In the genomic region with DNA sequence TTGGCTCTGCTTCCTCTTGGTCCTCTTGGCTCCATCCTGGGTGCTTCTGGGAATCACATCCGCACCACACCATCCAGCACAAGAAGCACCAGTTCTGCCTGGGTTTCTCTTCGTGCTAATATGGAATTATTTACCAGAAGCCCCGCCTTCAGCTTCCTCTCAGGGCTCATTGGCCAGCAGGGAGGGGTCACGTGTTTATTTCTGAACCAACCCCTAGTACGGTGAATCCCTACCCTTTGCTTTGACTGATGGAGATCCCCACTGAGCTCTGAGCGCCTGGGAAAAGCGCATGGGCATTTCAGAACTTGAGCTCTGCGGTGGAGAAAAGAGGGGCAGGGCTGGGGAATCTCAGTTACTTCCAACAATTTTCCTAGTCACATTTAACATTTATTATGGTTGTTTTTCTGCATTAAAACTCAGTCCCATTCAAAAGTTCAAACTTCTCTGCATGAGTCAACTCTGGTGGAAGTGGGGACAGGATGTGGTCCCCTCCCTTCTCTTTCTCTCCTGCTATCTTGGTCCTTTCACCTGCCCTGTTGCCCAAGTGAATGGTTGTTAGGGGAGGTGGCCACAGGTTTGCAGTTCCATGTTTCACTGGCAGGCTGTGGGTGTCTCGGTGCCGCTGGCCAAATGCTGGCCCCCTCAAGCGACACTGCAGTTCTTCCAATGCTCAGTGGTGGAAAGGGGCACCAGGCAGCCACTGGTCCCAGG, we compare ENCODE assay signal across 13 cellular contexts.
A peak's percentile ranks its signal among the peaks of the same experiment; 100 is the strongest.
DNase-seq lines count a peak whose midpoint lies in the region; ATAC-seq and TF ChIP-seq lines count a peak whose summit lies in the region.
"Had no signal": no experiment of that assay in that cellular context is flagged by ENCODE, and none has a peak within 500 bp of the region (broad histone marks: within the 10 kb centered on the region; RNA-seq: fewer than 3 reads in every experiment).

No MANE protein-coding gene starts in this region.

- no peaks in the 10 kb centered on the region for H3K9me3 Mint-ChIP-seq in activated T-helper 1 cell treated with anti-CD3 and anti-CD28 coated beads, Interleukin-12 subunit alpha, Interleukin-12 subunit beta, Interleukin-2, Interleukin-4 antibody, amounts not matched to agents 30 ng/mL and 10 ng/mL and 1 ng/mL, durations not matched to agents 14 hours and 24 hours and 36 hours
- H3K9me3 Mint-ChIP-seq in stimulated activated naive B cell treated with anti-CD40 and anti-IgM and Interleukin-4, amounts not matched to agents 10 μg/mL and 1 μg/mL and 100 μg/mL, for 72 hours, result no peaks in the 10 kb centered on the region
- H3K9me3 Mint-ChIP-seq in HFFc6, result no peaks in the 10 kb centered on the region
- H3K9me3 Mint-ChIP-seq: activated T-cell treated with anti-CD3 and anti-CD28 coated beads, Interleukin-2, amount 50 U/mL, for 24 hours had no signal

- no peak for TF ChIP-seq CTCF in HFFc6 (IDR thresholded peaks at IDR 0.05)

- peak overlapping the region; percentile 17 for H3K4me3 Mint-ChIP-seq in activated T-helper 1 cell treated with anti-CD3 and anti-CD28 coated beads, Interleukin-12 subunit alpha, Interleukin-12 subunit beta, Interleukin-2, Interleukin-4 antibody, amounts not matched to agents 30 ng/mL and 10 ng/mL and 1 ng/mL, durations not matched to agents 14 hours and 24 hours and 36 hours
- H3K4me3 Mint-ChIP-seq in stimulated activated naive B cell treated with anti-CD40 and anti-IgM and Interleukin-4, amounts not matched to agents 10 μg/mL and 1 μg/mL and 100 μg/mL, for 72 hours, result no peak overlapping the region
- H3K4me3 Mint-ChIP-seq in HFFc6, result no peak overlapping the region
- H3K4me3 Mint-ChIP-seq: activated T-cell treated with anti-CD3 and anti-CD28 coated beads, Interleukin-2, amount 50 U/mL, for 24 hours had no signal

- DNase-seq in activated gamma-delta T cell treated with Interleukin-2 at 50 U/mL for 16 hours, result peak; percentile 26
- no peak for DNase-seq in activated gamma-delta T cell (lab: John Stamatoyannopoulos, UW)
- peak; percentile 8 for DNase-seq in activated T-helper 1 cell treated with anti-CD3 and anti-CD28 coated beads, Interleukin-12 subunit alpha, Interleukin-12 subunit beta, Interleukin-2, Interleukin-4 antibody, amounts not matched to agents 30 ng/mL and 10 ng/mL and 1 ng/mL, durations not matched to agents 14 hours and 24 hours and 36 hours (ENCODE audit: low spot score)
- DNase-seq in stimulated activated naive B cell treated with anti-CD40 and anti-IgM and Interleukin-4, amounts not matched to agents 10 μg/mL and 1 μg/mL and 100 μg/mL, for 72 hours, result no peak
- DNase-seq in RKO (ENCODE audit: low spot score), result no peak
- DNase-seq in stimulated activated CD4-positive, alpha-beta T cell treated with anti-CD3 and anti-CD28 coated beads, Interleukin-4, amount 100 ng/mL, for 1 hour, result no peak
- DNase-seq in HFFc6, result no peak
- DNase-seq: activated T-cell treated with anti-CD3 and anti-CD28 coated beads, Interleukin-2, amount 50 U/mL, for 24 hours; MV-4-11; NCI-H226; stimulated activated CD4-positive, alpha-beta T cell treated with anti-CD3 and anti-CD28 coated beads, Interleukin-12 subunit alpha, Interleukin-12 subunit beta, amount 100 ng/mL, for 4 hours; stimulated activated CD8-positive, alpha-beta memory T cell treated with anti-CD3 and anti-CD28 coated beads, Interleukin-4, amount 100 ng/mL, for 48 hours had no signal

- peak; percentile 56 for ATAC-seq in HG02981 (IDR thresholded peaks at IDR 0.05; ENCODE audit: unreplicated experiment)
- peak; percentile 64 to 70 for ATAC-seq in stimulated activated naive B cell treated with anti-CD40 and anti-IgM and Interleukin-4, amounts not matched to agents 10 μg/mL and 1 μg/mL and 100 μg/mL, for 72 hours (replicated peaks)

- H3K27me3 Mint-ChIP-seq in activated T-helper 1 cell treated with anti-CD3 and anti-CD28 coated beads, Interleukin-12 subunit alpha, Interleukin-12 subunit beta, Interleukin-2, Interleukin-4 antibody, amounts not matched to agents 30 ng/mL and 10 ng/mL and 1 ng/mL, durations not matched to agents 14 hours and 24 hours and 36 hours (ENCODE audit: insufficient read depth), result peaks cover 31% of the 10 kb centered on the region
- H3K27me3 Mint-ChIP-seq in stimulated activated naive B cell treated with anti-CD40 and anti-IgM and Interleukin-4, amounts not matched to agents 10 μg/mL and 1 μg/mL and 100 μg/mL, for 72 hours, result no peaks in the 10 kb centered on the region
- H3K27me3 Mint-ChIP-seq in HFFc6 (ENCODE audit: insufficient read depth), result peaks cover 7% of the 10 kb centered on the region

- H3K36me3 Mint-ChIP-seq in activated T-helper 1 cell treated with anti-CD3 and anti-CD28 coated beads, Interleukin-12 subunit alpha, Interleukin-12 subunit beta, Interleukin-2, Interleukin-4 antibody, amounts not matched to agents 30 ng/mL and 10 ng/mL and 1 ng/mL, durations not matched to agents 14 hours and 24 hours and 36 hours (ENCODE audit: low read depth), result peaks cover 1% of the 10 kb centered on the region
- no peaks in the 10 kb centered on the region for H3K36me3 Mint-ChIP-seq in stimulated activated naive B cell treated with anti-CD40 and anti-IgM and Interleukin-4, amounts not matched to agents 10 μg/mL and 1 μg/mL and 100 μg/mL, for 72 hours
- no peaks in the 10 kb centered on the region for H3K36me3 Mint-ChIP-seq in HFFc6 (ENCODE audit: low read depth)

- intact Hi-C loops in activated T-helper 1 cell treated with anti-CD3 and anti-CD28 coated beads, Interleukin-12 subunit alpha, Interleukin-12 subunit beta, Interleukin-2, Interleukin-4 antibody, amounts not matched to agents 30 ng/mL and 10 ng/mL and 1 ng/mL, durations not matched to agents 14 hours and 24 hours and 36 hours (cut with micrococcal nuclease), result no loop called here

- peak overlapping the region; percentile 61 for H3K27ac Mint-ChIP-seq in activated T-helper 1 cell treated with anti-CD3 and anti-CD28 coated beads, Interleukin-12 subunit alpha, Interleukin-12 subunit beta, Interleukin-2, Interleukin-4 antibody, amounts not matched to agents 30 ng/mL and 10 ng/mL and 1 ng/mL, durations not matched to agents 14 hours and 24 hours and 36 hours
- H3K27ac Mint-ChIP-seq in stimulated activated naive B cell treated with anti-CD40 and anti-IgM and Interleukin-4, amounts not matched to agents 10 μg/mL and 1 μg/mL and 100 μg/mL, for 72 hours, result peak overlapping the region; percentile 47
- no peak overlapping the region for H3K27ac Mint-ChIP-seq in HFFc6
- H3K27ac Mint-ChIP-seq: activated T-cell treated with anti-CD3 and anti-CD28 coated beads, Interleukin-2, amount 50 U/mL, for 24 hours had no signal

- peaks cover 53% of the 10 kb centered on the region for H3K4me1 Mint-ChIP-seq in activated T-helper 1 cell treated with anti-CD3 and anti-CD28 coated beads, Interleukin-12 subunit alpha, Interleukin-12 subunit beta, Interleukin-2, Interleukin-4 antibody, amounts not matched to agents 30 ng/mL and 10 ng/mL and 1 ng/mL, durations not matched to agents 14 hours and 24 hours and 36 hours (ENCODE audit: low read depth)
- H3K4me1 Mint-ChIP-seq in stimulated activated naive B cell treated with anti-CD40 and anti-IgM and Interleukin-4, amounts not matched to agents 10 μg/mL and 1 μg/mL and 100 μg/mL, for 72 hours, result peaks cover 13 to 31% of the 10 kb centered on the region in 2 donors
- H3K4me1 Mint-ChIP-seq in HFFc6 (ENCODE audit: low read depth), result peaks cover 16% of the 10 kb centered on the region

Comparison
In these comparisons a context has a peak if more than half of its experiments do, and no peak if none do; other contexts are left out.
1. DNase-seq: peak in activated gamma-delta T cell treated with Interleukin-2 at 50 U/mL for 16 hours (single experiment) and activated T-helper 1 cell treated with anti-CD3 and anti-CD28 coated beads, Interleukin-12 subunit alpha, Interleukin-12 subunit beta, Interleukin-2, Interleukin-4 antibody, amounts not matched to agents 30 ng/mL and 10 ng/mL and 1 ng/mL, durations not matched to agents 14 hours and 24 hours and 36 hours (single experiment); none in activated gamma-delta T cell (single experiment), stimulated activated naive B cell treated with anti-CD40 and anti-IgM and Interleukin-4, amounts not matched to agents 10 μg/mL and 1 μg/mL and 100 μg/mL, for 72 hours (single experiment), RKO (single experiment), stimulated activated CD4-positive, alpha-beta T cell treated with anti-CD3 and anti-CD28 coated beads, Interleukin-4, amount 100 ng/mL, for 1 hour (single experiment) and HFFc6 (single experiment).